9 cellular contexts compared by ENCODE assay signal in the genomic region with DNA sequence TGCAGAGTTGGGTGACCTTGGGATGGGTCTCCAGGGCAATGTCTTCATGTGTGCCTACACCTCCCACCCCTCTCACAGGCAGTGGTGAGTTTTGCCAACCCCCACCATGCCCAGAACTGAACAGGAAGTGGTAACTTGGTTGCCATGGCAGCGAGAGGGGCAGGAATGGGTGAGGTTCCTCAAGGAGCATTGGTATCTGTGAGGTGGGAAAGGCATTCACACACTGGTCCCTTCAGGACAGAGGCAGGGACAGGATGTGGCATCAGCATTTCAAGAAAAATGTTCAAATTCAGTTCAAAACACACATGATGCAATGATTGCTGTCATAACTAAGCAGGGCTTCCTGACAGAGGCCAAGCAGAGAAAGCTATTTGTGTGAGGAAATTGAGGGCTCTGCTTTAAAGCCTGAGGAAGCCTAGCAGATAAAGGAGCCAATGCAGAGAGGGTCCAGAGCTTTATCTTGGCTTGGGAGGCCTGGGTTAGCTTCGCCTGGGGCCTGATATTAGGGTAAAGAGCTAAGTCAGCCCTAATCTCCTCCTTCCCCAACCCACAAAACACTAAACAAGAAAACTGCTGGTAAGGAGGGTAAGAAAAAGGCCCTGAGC. TPM values are rescaled to one million over a fixed set of nuclear protein-coding genes. Genes with fewer than 3 reads are reported as not detected.
DNase-seq lines count a peak whose midpoint lies in the region; ATAC-seq and TF ChIP-seq lines count a peak whose summit lies in the region.
"Had no signal": no experiment of that assay in that cellular context is flagged by ENCODE, and none has a peak within 500 bp of the region (broad histone marks: within the 10 kb centered on the region; RNA-seq: fewer than 3 reads in every experiment).

No MANE protein-coding gene starts in this region.

- no peak for TF ChIP-seq CTCF in NB4 (IDR thresholded peaks at IDR 0.05; ENCODE audit: low read depth, low read length)

- TF ChIP-seq POLR2A in NB4 (IDR thresholded peaks at IDR 0.05; ENCODE audit: extremely low read depth, insufficient read length), result no peak

- intact Hi-C loops in left cardiac atrium (cut with DNase I), result no loop called here

- ATAC-seq in GM19351 (IDR thresholded peaks at IDR 0.05; ENCODE audit: unreplicated experiment) (peak; percentile 30), left cardiac atrium (peak; percentile 55)

- peak overlapping the region; percentile 48 for H3K4me3 ChIP-seq in NB4 (ENCODE audit: low read depth, low read length)

- DNase-seq in NB4 (ENCODE audit: low read depth), result peak; percentile 94
- peak; percentile 25 for DNase-seq in activated T-cell treated with anti-CD3 and anti-CD28 coated beads for 24 hours (ENCODE audit: low read depth)
- DNase-seq in left cardiac atrium, result peak; percentile 51
- DNase-seq in stimulated activated CD8-positive, alpha-beta memory T cell treated with anti-CD3 and anti-CD28 coated beads, Interleukin-15, amount 100 ng/mL, for 1 hour (ENCODE audit: low read depth), result peak; percentile 44
- DNase-seq in cerebellar cortex (ENCODE audit: low spot score), result no peak
- DNase-seq in NCI-H69 (lab: John Stamatoyannopoulos, UW), result no peak
- DNase-seq in cerebellum (ENCODE audit: low spot score), result no peak

RNA-seq across cellular contexts. Expression of a gene that starts 0.6 kb away (rescaled TPM):
- total RNA-seq in left cardiac atrium (under 1 TPM; 0.13 to 0.15 TPM), cerebellum (0.09 TPM)
- total RNA-seq: LHCN-M2 had no signal

RNA-seq across cellular contexts. Expression of a gene that starts 27.8 kb away (rescaled TPM):
- total RNA-seq in left cardiac atrium (not detected), cerebellum (not detected)
- total RNA-seq: LHCN-M2 had no signal

RNA-seq across cellular contexts. Expression of a gene that starts 37.5 kb away (rescaled TPM):
- total RNA-seq in left cardiac atrium (1 to 10 TPM; 1.1 to 3.1 TPM), cerebellum (6.0 TPM)
- total RNA-seq: LHCN-M2 had no signal

RNA-seq across cellular contexts. Expression of a gene that starts 46.3 kb away (rescaled TPM):
- not detected for total RNA-seq in left cardiac atrium
- total RNA-seq in cerebellum, result not detected
- total RNA-seq: LHCN-M2 had no signal

Comparison
In these comparisons a context has a peak if more than half of its experiments do, and no peak if none do; other contexts are left out.
1. DNase-seq: peak in NB4 (single experiment), activated T-cell treated with anti-CD3 and anti-CD28 coated beads for 24 hours (single experiment), left cardiac atrium (single experiment) and stimulated activated CD8-positive, alpha-beta memory T cell treated with anti-CD3 and anti-CD28 coated beads, Interleukin-15, amount 100 ng/mL, for 1 hour (single experiment); none in cerebellar cortex (single experiment), NCI-H69 (single experiment) and cerebellum (single experiment).